Comparison of ENCODE assay signal across 8 cellular contexts in genomic region chr2:64330691-64331429, GRCh38.
A peak's percentile ranks its signal among the peaks of the same experiment; 100 is the strongest.
DNase-seq lines count a peak whose midpoint lies in the region; ATAC-seq, FAIRE-seq and TF ChIP-seq lines count a peak whose summit lies in the region.

No MANE protein-coding gene starts in this region.

- no peak overlapping the region for H4K91ac ChIP-seq in trophoblast cell (ENCODE audit: low read depth, low read length)

- H3K79me1 ChIP-seq in trophoblast cell (ENCODE audit: low read length) = no peaks in the 10 kb centered on the region

- H2BK12ac ChIP-seq in trophoblast cell (ENCODE audit: low read length) = no peak overlapping the region

- H2BK5ac ChIP-seq in trophoblast cell (ENCODE audit: low read depth, low read length, poor library complexity) = no peak overlapping the region

- intact Hi-C loops in heart left ventricle (cut with DNase I) (loop anchor here (1.0 to 10.0 kb wide), 18 partner anchors 71 to 546 kb away; partner anchors contain the start of genes AFTPH (in 1 of the 10) and LGALSL (in 1 of the 10)), thyroid gland (cut with DNase I) (loop anchor here (2.0 kb wide), 1 partner anchor 156 kb away; no protein-coding TSS in a partner anchor)

- peak; percentile 86 to 97 (median 93) for TF ChIP-seq CTCF in heart left ventricle (IDR thresholded peaks at IDR 0.05)
- TF ChIP-seq CTCF in thyroid gland (IDR thresholded peaks at IDR 0.05) = peak; percentile 84 to 96 (median 88)

- DNase-seq in NCI-H1417 treated with DMSO at 0.1 percent for 48 hours (lab: John Stamatoyannopoulos, UW) = peak; percentile 79
- peak; percentile 45 to 72 for DNase-seq in SW 1271 (lab: John Stamatoyannopoulos, UW)
- DNase-seq in adipocyte (ENCODE audit: low read depth) = peak; percentile 96
- DNase-seq in heart left ventricle = peak; percentile 78 to 84 (median 81)
- DNase-seq in trophoblast cell = peak; percentile 71 to 93
- peak; percentile 72 to 84 for DNase-seq in thyroid gland

- H3K36me3 ChIP-seq in adipocyte (ENCODE audit: control insufficient read depth, insufficient read depth, low read length, severe bottlenecking) = no peaks in the 10 kb centered on the region
- no peaks in the 10 kb centered on the region for H3K36me3 ChIP-seq in heart left ventricle
- H3K36me3 ChIP-seq in trophoblast cell (ENCODE audit: control insufficient read depth in 1 of 2, insufficient read depth in 2 of 2, low read length in 2 of 2) = no peaks in the 10 kb centered on the region
- no peaks in the 10 kb centered on the region for H3K36me3 ChIP-seq in thyroid gland

- H3K4me1 ChIP-seq in adipocyte (ENCODE audit: control insufficient read depth, insufficient read depth, low read length) (peaks cover 22% of the 10 kb centered on the region), heart left ventricle (peaks cover 3 to 52% (median 37%) of the 10 kb centered on the region in 12 donors), trophoblast cell (ENCODE audit: control insufficient read depth in 1 of 2, insufficient read depth in 2 of 2, low read length in 2 of 2) (peaks cover 0 to 4% of the 10 kb centered on the region in 2 experiments), thyroid gland (peaks cover 4 to 14% of the 10 kb centered on the region in 2 donors)

- H3K27ac ChIP-seq in heart left ventricle (peak overlapping the region; percentile 48 to 90 (median 77)), trophoblast cell (ENCODE audit: low read depth, low read length) (no peak overlapping the region), thyroid gland (peak overlapping the region in 2 of 3 donors; percentile 27 to 53)

- H3K9ac ChIP-seq in adipocyte (ENCODE audit: low read length) = peak overlapping the region; percentile 65
- H3K9ac ChIP-seq in trophoblast cell (ENCODE audit: low read length) = no peak overlapping the region

- H3K4me2 ChIP-seq in trophoblast cell (ENCODE audit: low read length) = peak overlapping the region; percentile 48

- FAIRE-seq in G401.6 (lab: Jason Lieb, UNC) = peak; percentile 67

- H3K27me3 ChIP-seq in adipocyte (replicated peaks; ENCODE audit: control insufficient read depth, insufficient read depth, low read length) = no peaks in the 10 kb centered on the region
- H3K27me3 ChIP-seq in heart left ventricle = no peaks in the 10 kb centered on the region
- H3K27me3 ChIP-seq in trophoblast cell (ENCODE audit: insufficient read depth, low read length) = no peaks in the 10 kb centered on the region
- no peaks in the 10 kb centered on the region for H3K27me3 ChIP-seq in thyroid gland

- H2BK120ac ChIP-seq in trophoblast cell (ENCODE audit: insufficient read depth, low read length, poor library complexity) = no peak overlapping the region

- no peak overlapping the region for H3K4ac ChIP-seq in trophoblast cell (ENCODE audit: low read depth, low read length)

- no peak overlapping the region for H3K18ac ChIP-seq in trophoblast cell (ENCODE audit: low read length)

- 5 to 7% (median 6%) methylated on average over 11 of the region's 11 CpGs for WGBS in heart left ventricle, 4 donors
- no CpG with 5 or more reads among the region's 11 CpGs for whole genome bisulfite sequencing in trophoblast cell (ENCODE audit: extremely low coverage, insufficient coverage, insufficient read length)
- 6% methylated on average over 11 of the region's 11 CpGs for WGBS in thyroid gland, 2 donors

- no peak overlapping the region for H3K14ac ChIP-seq in trophoblast cell (ENCODE audit: low read length)

- H2AFZ ChIP-seq in trophoblast cell (ENCODE audit: insufficient read depth, low read length, poor library complexity) = no peak overlapping the region

- H2AK5ac ChIP-seq in trophoblast cell (ENCODE audit: low read length) = no peak overlapping the region

- peak overlapping the region; percentile 75 for H3K4me3 ChIP-seq in adipocyte (ENCODE audit: low read length)
- peak overlapping the region in 8 of 12 donors; percentile 21 to 38 (median 33) for H3K4me3 ChIP-seq in heart left ventricle
- no peak overlapping the region for H3K4me3 ChIP-seq in trophoblast cell (ENCODE audit: low read depth, low read length)
- H3K4me3 ChIP-seq in thyroid gland (replicated peaks in 1 of 3) = no peak overlapping the region

- no peak overlapping the region for H4K12ac ChIP-seq in trophoblast cell (ENCODE audit: low read depth, low read length)

- TF ChIP-seq POLR2A in heart left ventricle (IDR thresholded peaks at IDR 0.05) (no peak), thyroid gland (IDR thresholded peaks at IDR 0.05) (no peak)

- ATAC-seq in heart left ventricle (peak; percentile 59 to 77 (median 70)), GM21723 (IDR thresholded peaks at IDR 0.05; ENCODE audit: unreplicated experiment) (no peak)

- H3K23ac ChIP-seq in trophoblast cell (ENCODE audit: low read length) = no peak overlapping the region

- H3K79me2 ChIP-seq in trophoblast cell (ENCODE audit: control insufficient read depth, insufficient read depth, low read length, poor library complexity) = no peaks in the 10 kb centered on the region

- no peak overlapping the region for H4K8ac ChIP-seq in trophoblast cell (ENCODE audit: low read depth, low read length)

- H3K9me3 ChIP-seq in adipocyte (ENCODE audit: control insufficient read depth, low read length) (no peaks in the 10 kb centered on the region), heart left ventricle (no peaks in the 10 kb centered on the region), trophoblast cell (ENCODE audit: insufficient read depth, low read depth, low read length) (peaks cover under 1% of the 10 kb centered on the region), thyroid gland (no peaks in the 10 kb centered on the region)

Comparison
In these comparisons a context has a peak if more than half of its experiments do, and no peak if none do; other contexts are left out.
1. H3K4me3 ChIP-seq: peak in adipocyte (single experiment) and heart left ventricle (8 of 12); none in trophoblast cell (single experiment) and thyroid gland (0 of 3).
2. Peak in every context shown above with its lines, with median percentiles within 50 percentile points of each other: DNase-seq.